ENCODE assay signal across 9 cellular contexts in the genomic region with DNA sequence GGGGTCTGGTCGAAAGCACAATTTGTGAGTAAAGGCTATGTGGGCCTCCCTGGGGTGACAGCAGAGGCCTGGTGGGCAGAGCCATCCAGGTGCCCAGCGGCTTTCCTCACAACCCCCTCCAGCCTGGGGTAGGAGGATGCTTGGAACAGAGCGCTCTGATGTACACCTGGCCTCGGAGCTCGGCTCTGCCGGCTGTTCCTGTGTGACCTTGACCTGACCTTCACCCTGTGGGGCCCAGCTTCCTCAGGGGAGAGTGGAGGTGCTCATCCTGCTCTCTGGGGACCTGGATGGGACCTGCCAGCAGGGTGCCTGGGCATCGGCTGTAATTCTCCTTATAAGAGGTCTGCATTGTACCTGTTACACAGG. TPM values are rescaled to one million over a fixed set of nuclear protein-coding genes. Genes with fewer than 3 reads are reported as not detected.
DNase-seq lines count a peak whose midpoint lies in the region; ATAC-seq and TF ChIP-seq lines count a peak whose summit lies in the region.
"Had no signal": no experiment of that assay in that cellular context is flagged by ENCODE, and none has a peak within 500 bp of the region (broad histone marks: within the 10 kb centered on the region; RNA-seq: fewer than 3 reads in every experiment).

No MANE protein-coding gene starts in this region.

- peaks cover 21 to 35% (median 28%) of the 10 kb centered on the region in 3 donors for H3K27me3 Mint-ChIP-seq in CD14-positive monocyte (ENCODE audit: low read depth in 3 of 3)
- peaks cover 15% of the 10 kb centered on the region for H3K27me3 Mint-ChIP-seq in activated CD8-positive, alpha-beta T cell treated with anti-CD3 and anti-CD28 coated beads for 36 hours
- H3K27me3 Mint-ChIP-seq in naive thymus-derived CD4-positive, alpha-beta T cell = peaks cover 14 to 26% (median 24%) of the 10 kb centered on the region in 5 donors

- CTCF ChIA-PET in activated CD8-positive, alpha-beta T cell treated with anti-CD3 and anti-CD28 coated beads for 36 hours (lab: Charles Lee) = interaction anchor here (0.6 to 1.3 kb wide), 6 partner anchors 12 to 353 kb away, joined by 3 to 5 read pairs (median 3); partner anchors contain the start of gene CSGALNACT2
- CTCF ChIA-PET in naive thymus-derived CD4-positive, alpha-beta T cell (lab: Charles Lee) = interaction anchor here (0.6 to 0.7 kb wide), 2 partner anchors 161 to 242 kb away, joined by 3 read pairs; no protein-coding TSS in a partner anchor

- ATAC-seq in GM21619 (IDR thresholded peaks at IDR 0.05; ENCODE audit: unreplicated experiment) = peak; percentile 2
- ATAC-seq in activated CD8-positive, alpha-beta T cell treated with anti-CD3 and anti-CD28 coated beads for 36 hours = no peak
- ATAC-seq in naive thymus-derived CD4-positive, alpha-beta T cell = no peak
- ATAC-seq in GM21526 (IDR thresholded peaks at IDR 0.05; ENCODE audit: low FRiP score, unreplicated experiment) = no peak
- no peak for ATAC-seq in GM19452 (IDR thresholded peaks at IDR 0.05; ENCODE audit: unreplicated experiment)
- no peak for ATAC-seq in HG03457 (IDR thresholded peaks at IDR 0.05; ENCODE audit: unreplicated experiment)

- H3K4me1 ChIP-seq in naive thymus-derived CD4-positive, alpha-beta T cell (ENCODE audit: control insufficient read depth in 2 of 2, insufficient read depth in 2 of 2, low read length in 2 of 2) = peaks cover 0 to 8% of the 10 kb centered on the region in 2 donors

- H3K9me3 Mint-ChIP-seq in CD14-positive monocyte = no peaks in the 10 kb centered on the region
- H3K9me3 Mint-ChIP-seq in activated CD8-positive, alpha-beta T cell treated with anti-CD3 and anti-CD28 coated beads for 36 hours = no peaks in the 10 kb centered on the region
- H3K9me3 Mint-ChIP-seq in naive thymus-derived CD4-positive, alpha-beta T cell = no peaks in the 10 kb centered on the region

- H3K27ac Mint-ChIP-seq in CD14-positive monocyte = peak overlapping the region in 3 of 7 donors; percentile 35 to 58 (median 43)
- H3K27ac Mint-ChIP-seq in activated CD8-positive, alpha-beta T cell treated with anti-CD3 and anti-CD28 coated beads for 36 hours = no peak overlapping the region
- H3K27ac Mint-ChIP-seq in naive thymus-derived CD4-positive, alpha-beta T cell = peak overlapping the region in 1 of 9 donors; percentile 49

- H3K27ac ChIP-seq in naive thymus-derived CD4-positive, alpha-beta T cell (ENCODE audit: low read depth, low read length) = no peak overlapping the region

- H3K4me1 Mint-ChIP-seq in CD14-positive monocyte = peaks cover 36% of the 10 kb centered on the region
- H3K4me1 Mint-ChIP-seq in activated CD8-positive, alpha-beta T cell treated with anti-CD3 and anti-CD28 coated beads for 36 hours (ENCODE audit: low read depth) = peaks cover 4% of the 10 kb centered on the region
- peaks cover 0 to 19% (median 7%) of the 10 kb centered on the region in 7 donors for H3K4me1 Mint-ChIP-seq in naive thymus-derived CD4-positive, alpha-beta T cell

- no peak for DNase-seq in CD14-positive monocyte (ENCODE audit: low spot score)
- no peak for DNase-seq in activated CD8-positive, alpha-beta T cell treated with anti-CD3 and anti-CD28 coated beads for 36 hours
- DNase-seq in naive thymus-derived CD4-positive, alpha-beta T cell = no peak
- no peak for DNase-seq in UCSD-AML1 (lab: John Stamatoyannopoulos, UW; ENCODE audit: unreplicated experiment)

- POLR2A ChIA-PET in activated CD8-positive, alpha-beta T cell treated with anti-CD3 and anti-CD28 coated beads for 36 hours (lab: Charles Lee) = no interaction called here
- POLR2A ChIA-PET in naive thymus-derived CD4-positive, alpha-beta T cell (lab: Charles Lee) = no interaction called here

- peak overlapping the region; percentile 45 to 46 for H3K4me3 Mint-ChIP-seq in CD14-positive monocyte
- no peak overlapping the region for H3K4me3 Mint-ChIP-seq in activated CD8-positive, alpha-beta T cell treated with anti-CD3 and anti-CD28 coated beads for 36 hours
- H3K4me3 Mint-ChIP-seq in naive thymus-derived CD4-positive, alpha-beta T cell = peak overlapping the region in 7 of 10 donors; percentile 12 to 85 (median 59)

- H3K4me3 ChIP-seq in naive thymus-derived CD4-positive, alpha-beta T cell (ENCODE audit: low read length) = peak overlapping the region; percentile 60

- H3K36me3 ChIP-seq in naive thymus-derived CD4-positive, alpha-beta T cell (ENCODE audit: control insufficient read depth in 2 of 3, insufficient read depth in 3 of 3, low read length in 3 of 3) = no peaks in the 10 kb centered on the region
- H3K36me3 ChIP-seq: esophagus squamous epithelium had no signal

- no peaks in the 10 kb centered on the region for H3K27me3 ChIP-seq in naive thymus-derived CD4-positive, alpha-beta T cell (ENCODE audit: control insufficient read depth in 2 of 2, insufficient read depth in 2 of 2, low read length in 2 of 2)

- no peaks in the 10 kb centered on the region for H3K9me3 ChIP-seq in naive thymus-derived CD4-positive, alpha-beta T cell (ENCODE audit: control insufficient read depth in 2 of 3, low read length in 3 of 3)
- H3K9me3 ChIP-seq: esophagus squamous epithelium had no signal

- H3K36me3 Mint-ChIP-seq in CD14-positive monocyte = peaks cover 3 to 5% of the 10 kb centered on the region in 2 donors
- no peaks in the 10 kb centered on the region for H3K36me3 Mint-ChIP-seq in activated CD8-positive, alpha-beta T cell treated with anti-CD3 and anti-CD28 coated beads for 36 hours (ENCODE audit: low read depth)
- H3K36me3 Mint-ChIP-seq in naive thymus-derived CD4-positive, alpha-beta T cell = no peaks in the 10 kb centered on the region

- TF ChIP-seq CTCF in CD14-positive monocyte (IDR thresholded peaks at IDR 0.05) = peak; percentile 73
- peak; percentile 54 for TF ChIP-seq CTCF in activated CD8-positive, alpha-beta T cell treated with anti-CD3 and anti-CD28 coated beads for 36 hours (IDR thresholded peaks at IDR 0.05)

- intact Hi-C loops in CD14-positive monocyte (cut with micrococcal nuclease) = loop anchor here (1.0 to 2.0 kb wide), 3 partner anchors 239 to 353 kb away; no protein-coding TSS in a partner anchor
- intact Hi-C loops in activated CD8-positive, alpha-beta T cell treated with anti-CD3 and anti-CD28 coated beads for 36 hours (cut with micrococcal nuclease) = loop anchor here (5.0 to 10.0 kb wide), 2 partner anchors 238 to 351 kb away; no protein-coding TSS in a partner anchor
- intact Hi-C loops in naive thymus-derived CD4-positive, alpha-beta T cell (cut with micrococcal nuclease) = loop anchor here (1.0 to 2.0 kb wide), 7 partner anchors 33 to 357 kb away; partner anchors contain the start of gene CSGALNACT2 (in 1 of the 2)

RNA-seq across cellular contexts. Expression of gene RET, which starts 28.9 kb away (rescaled TPM):
- under 1 TPM; 0.08 to 0.14 TPM for polyA plus RNA-seq in CD14-positive monocyte
- under 1 TPM; 0.13 to 0.47 TPM for total RNA-seq in activated CD8-positive, alpha-beta T cell treated with anti-CD3 and anti-CD28 coated beads for 36 hours
- under 1 TPM in 3 of 5 experiments, not detected in 2; 0.13 to 0.44 (median 0.20) TPM for total RNA-seq in naive thymus-derived CD4-positive, alpha-beta T cell
- not detected for polyA plus RNA-seq in naive thymus-derived CD4-positive, alpha-beta T cell

RNA-seq across cellular contexts. Expression of gene CSGALNACT2, which starts 32.5 kb away (rescaled TPM):
- polyA plus RNA-seq in CD14-positive monocyte = 10 to 100 TPM; 43.7 to 48.2 TPM
- 10 to 100 TPM; 15.3 to 15.5 TPM for total RNA-seq in activated CD8-positive, alpha-beta T cell treated with anti-CD3 and anti-CD28 coated beads for 36 hours
- 10 to 100 TPM; 47.3 to 57.5 (median 52.3) TPM for total RNA-seq in naive thymus-derived CD4-positive, alpha-beta T cell
- 10 to 100 TPM; 19.0 to 23.0 TPM for polyA plus RNA-seq in naive thymus-derived CD4-positive, alpha-beta T cell
